In the genomic region with DNA sequence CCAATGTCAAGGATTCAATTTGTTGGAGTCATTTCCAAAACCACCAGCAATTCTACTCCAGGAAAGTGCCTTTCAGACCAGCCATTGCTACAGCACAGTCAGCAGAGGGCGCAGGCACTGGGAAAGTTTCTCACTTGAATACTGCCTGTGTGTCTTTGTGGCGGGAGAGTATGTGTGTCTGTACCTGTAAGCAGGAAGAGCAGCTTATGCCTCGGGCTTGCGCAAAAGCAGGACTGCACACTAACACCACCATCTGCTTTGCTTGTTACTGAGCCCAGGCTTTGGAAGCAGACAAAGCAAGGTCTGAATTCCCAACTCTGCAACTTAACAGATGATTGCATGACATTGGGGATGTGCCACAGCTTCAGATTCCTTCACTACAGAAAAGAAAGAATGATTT, we compare ENCODE assay signal across 1 cellular context.
TF ChIP-seq lines count a peak whose summit lies in the region.

No MANE protein-coding gene starts in this region.

TF ChIP-seq in K562, 482 proteins besides CTCF, POLR2A, EP300 and RAD21 (continued from another document and continues in another):
- peak; percentile 45; the same call in 1 of the 2 replicates for TF ChIP-seq CTBP1 (IDR thresholded peaks at IDR 0.05; ENCODE audit: borderline replicate concordance)
- TF ChIP-seq NRF1 (conservative IDR thresholded peaks at IDR 0.05 in 1 of 2, IDR thresholded peaks at IDR 0.05 in 1 of 2) = peak; percentile 67 to 75
- no peak for TF ChIP-seq RBBP5 (IDR thresholded peaks at IDR 0.05; ENCODE audit: borderline replicate concordance, insufficient read depth, low read length, poor library complexity, severe bottlenecking)
- no peak for TF ChIP-seq CBX2 (IDR thresholded peaks at IDR 0.05; ENCODE audit: insufficient read depth, low read length, poor library complexity, severe bottlenecking)
- no peak for TF ChIP-seq ZNF561 (CRISPR knock-in tag; conservative IDR thresholded peaks at IDR 0.05)
- TF ChIP-seq CAMTA2 (CRISPR knock-in tag; conservative IDR thresholded peaks at IDR 0.05) = no peak
- 0 out of 2 replicates have a peak, but pooled peaks have one; percentile 21 for TF ChIP-seq TEAD4 (IDR thresholded peaks at IDR 0.05; ENCODE audit: low read length)
- TF ChIP-seq TEAD4 (CRISPR knock-in tag; IDR thresholded peaks at IDR 0.05; ENCODE audit: borderline replicate concordance) = no peak
- TF ChIP-seq DPF2 (IDR thresholded peaks at IDR 0.05) = no peak
- TF ChIP-seq MED1 (CRISPR knock-in tag; IDR thresholded peaks at IDR 0.05; ENCODE audit: borderline replicate concordance) = no peak
- TF ChIP-seq SNIP1 (IDR thresholded peaks at IDR 0.05; ENCODE audit: low read depth) = no peak
- TF ChIP-seq, protein P1, sequence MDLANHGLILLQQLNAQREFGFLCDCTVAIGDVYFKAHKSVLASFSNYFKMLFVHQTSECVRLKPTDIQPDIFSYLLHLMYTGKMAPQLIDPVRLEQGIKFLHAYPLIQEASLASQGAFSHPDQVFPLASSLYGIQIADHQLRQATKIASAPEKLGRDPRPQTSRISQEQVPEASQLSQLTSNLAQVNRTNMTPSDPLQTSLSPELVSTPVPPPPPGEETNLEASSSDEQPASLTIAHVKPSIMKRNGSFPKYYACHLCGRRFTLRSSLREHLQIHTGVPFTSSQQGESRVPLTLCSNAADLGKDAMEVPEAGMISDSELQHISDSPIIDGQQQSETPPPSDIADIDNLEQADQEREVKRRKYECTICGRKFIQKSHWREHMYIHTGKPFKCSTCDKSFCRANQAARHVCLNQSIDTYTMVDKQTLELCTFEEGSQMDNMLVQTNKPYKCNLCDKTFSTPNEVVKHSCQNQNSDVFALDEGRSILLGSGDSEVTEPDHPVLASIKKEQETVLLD (IDR thresholded peaks at IDR 0.05) = no peak
- TF ChIP-seq, protein P2, sequence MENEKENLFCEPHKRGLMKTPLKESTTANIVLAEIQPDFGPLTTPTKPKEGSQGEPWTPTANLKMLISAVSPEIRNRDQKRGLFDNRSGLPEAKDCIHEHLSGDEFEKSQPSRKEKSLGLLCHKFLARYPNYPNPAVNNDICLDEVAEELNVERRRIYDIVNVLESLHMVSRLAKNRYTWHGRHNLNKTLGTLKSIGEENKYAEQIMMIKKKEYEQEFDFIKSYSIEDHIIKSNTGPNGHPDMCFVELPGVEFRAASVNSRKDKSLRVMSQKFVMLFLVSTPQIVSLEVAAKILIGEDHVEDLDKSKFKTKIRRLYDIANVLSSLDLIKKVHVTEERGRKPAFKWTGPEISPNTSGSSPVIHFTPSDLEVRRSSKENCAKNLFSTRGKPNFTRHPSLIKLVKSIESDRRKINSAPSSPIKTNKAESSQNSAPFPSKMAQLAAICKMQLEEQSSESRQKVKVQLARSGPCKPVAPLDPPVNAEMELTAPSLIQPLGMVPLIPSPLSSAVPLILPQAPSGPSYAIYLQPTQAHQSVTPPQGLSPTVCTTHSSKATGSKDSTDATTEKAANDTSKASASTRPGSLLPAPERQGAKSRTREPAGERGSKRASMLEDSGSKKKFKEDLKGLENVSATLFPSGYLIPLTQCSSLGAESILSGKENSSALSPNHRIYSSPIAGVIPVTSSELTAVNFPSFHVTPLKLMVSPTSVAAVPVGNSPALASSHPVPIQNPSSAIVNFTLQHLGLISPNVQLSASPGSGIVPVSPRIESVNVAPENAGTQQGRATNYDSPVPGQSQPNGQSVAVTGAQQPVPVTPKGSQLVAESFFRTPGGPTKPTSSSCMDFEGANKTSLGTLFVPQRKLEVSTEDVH (IDR thresholded peaks at IDR 0.05; ENCODE audit: low read depth, partially characterized antibody) = peak; percentile 55
- TF ChIP-seq, protein P3, sequence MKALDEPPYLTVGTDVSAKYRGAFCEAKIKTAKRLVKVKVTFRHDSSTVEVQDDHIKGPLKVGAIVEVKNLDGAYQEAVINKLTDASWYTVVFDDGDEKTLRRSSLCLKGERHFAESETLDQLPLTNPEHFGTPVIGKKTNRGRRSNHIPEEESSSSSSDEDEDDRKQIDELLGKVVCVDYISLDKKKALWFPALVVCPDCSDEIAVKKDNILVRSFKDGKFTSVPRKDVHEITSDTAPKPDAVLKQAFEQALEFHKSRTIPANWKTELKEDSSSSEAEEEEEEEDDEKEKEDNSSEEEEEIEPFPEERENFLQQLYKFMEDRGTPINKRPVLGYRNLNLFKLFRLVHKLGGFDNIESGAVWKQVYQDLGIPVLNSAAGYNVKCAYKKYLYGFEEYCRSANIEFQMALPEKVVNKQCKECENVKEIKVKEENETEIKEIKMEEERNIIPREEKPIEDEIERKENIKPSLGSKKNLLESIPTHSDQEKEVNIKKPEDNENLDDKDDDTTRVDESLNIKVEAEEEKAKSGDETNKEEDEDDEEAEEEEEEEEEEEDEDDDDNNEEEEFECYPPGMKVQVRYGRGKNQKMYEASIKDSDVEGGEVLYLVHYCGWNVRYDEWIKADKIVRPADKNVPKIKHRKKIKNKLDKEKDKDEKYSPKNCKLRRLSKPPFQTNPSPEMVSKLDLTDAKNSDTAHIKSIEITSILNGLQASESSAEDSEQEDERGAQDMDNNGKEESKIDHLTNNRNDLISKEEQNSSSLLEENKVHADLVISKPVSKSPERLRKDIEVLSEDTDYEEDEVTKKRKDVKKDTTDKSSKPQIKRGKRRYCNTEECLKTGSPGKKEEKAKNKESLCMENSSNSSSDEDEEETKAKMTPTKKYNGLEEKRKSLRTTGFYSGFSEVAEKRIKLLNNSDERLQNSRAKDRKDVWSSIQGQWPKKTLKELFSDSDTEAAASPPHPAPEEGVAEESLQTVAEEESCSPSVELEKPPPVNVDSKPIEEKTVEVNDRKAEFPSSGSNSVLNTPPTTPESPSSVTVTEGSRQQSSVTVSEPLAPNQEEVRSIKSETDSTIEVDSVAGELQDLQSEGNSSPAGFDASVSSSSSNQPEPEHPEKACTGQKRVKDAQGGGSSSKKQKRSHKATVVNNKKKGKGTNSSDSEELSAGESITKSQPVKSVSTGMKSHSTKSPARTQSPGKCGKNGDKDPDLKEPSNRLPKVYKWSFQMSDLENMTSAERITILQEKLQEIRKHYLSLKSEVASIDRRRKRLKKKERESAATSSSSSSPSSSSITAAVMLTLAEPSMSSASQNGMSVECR (CRISPR knock-in tag; IDR thresholded peaks at IDR 0.05) = no peak
- TF ChIP-seq ZFP30 (CRISPR knock-in tag; IDR thresholded peaks at IDR 0.05; ENCODE audit: borderline replicate concordance) = no peak
- TF ChIP-seq NELFE (IDR thresholded peaks at IDR 0.05; ENCODE audit: insufficient read depth, insufficient read length) = no peak
- TF ChIP-seq TFAM (CRISPR knock-in tag; conservative IDR thresholded peaks at IDR 0.05) = no peak
- peak; percentile 52 for TF ChIP-seq CEBPB (tag; IDR thresholded peaks at IDR 0.05)
- peak; percentile 53; the same call in 1 of the 2 replicates for TF ChIP-seq STAG1 (CRISPR knock-in tag; IDR thresholded peaks at IDR 0.05; ENCODE audit: borderline replicate concordance)
- TF ChIP-seq HNRNPH1 (optimal IDR thresholded peaks at IDR 0.05; ENCODE audit: low read depth, low read length) = no peak
- no peak for TF ChIP-seq POLR3G (IDR thresholded peaks at IDR 0.05; ENCODE audit: extremely low read depth, insufficient read length, insufficient replicate concordance)
- TF ChIP-seq, protein P4, sequence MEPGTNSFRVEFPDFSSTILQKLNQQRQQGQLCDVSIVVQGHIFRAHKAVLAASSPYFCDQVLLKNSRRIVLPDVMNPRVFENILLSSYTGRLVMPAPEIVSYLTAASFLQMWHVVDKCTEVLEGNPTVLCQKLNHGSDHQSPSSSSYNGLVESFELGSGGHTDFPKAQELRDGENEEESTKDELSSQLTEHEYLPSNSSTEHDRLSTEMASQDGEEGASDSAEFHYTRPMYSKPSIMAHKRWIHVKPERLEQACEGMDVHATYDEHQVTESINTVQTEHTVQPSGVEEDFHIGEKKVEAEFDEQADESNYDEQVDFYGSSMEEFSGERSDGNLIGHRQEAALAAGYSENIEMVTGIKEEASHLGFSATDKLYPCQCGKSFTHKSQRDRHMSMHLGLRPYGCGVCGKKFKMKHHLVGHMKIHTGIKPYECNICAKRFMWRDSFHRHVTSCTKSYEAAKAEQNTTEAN (CRISPR knock-in tag; IDR thresholded peaks at IDR 0.05) = no peak
- no peak for TF ChIP-seq ARID2 (IDR thresholded peaks at IDR 0.05)
- TF ChIP-seq MYC (IDR thresholded peaks at IDR 0.05; ENCODE audit: low read depth, low read length) = 0 out of 2 replicates have a peak, but pooled peaks have one; percentile 23
- no peak for TF ChIP-seq MYC (CRISPR knock-in tag; IDR thresholded peaks at IDR 0.05; ENCODE audit: borderline replicate concordance, low read depth)
- TF ChIP-seq LARP7 (IDR thresholded peaks at IDR 0.05) = no peak
- TF ChIP-seq RB1 (IDR thresholded peaks at IDR 0.05; ENCODE audit: low read depth) = peak; percentile 89
- TF ChIP-seq PCBP1 (IDR thresholded peaks at IDR 0.05; ENCODE audit: low read depth, low read length, poor library complexity, severe bottlenecking) = no peak
- TF ChIP-seq SMAD1 (IDR thresholded peaks at IDR 0.05; ENCODE audit: low read depth, low read length, partially characterized antibody) = no peak
- peak in 1 of 2 experiments; percentile 43; a peak in 1 of 4 replicates for TF ChIP-seq MAZ (CRISPR knock-in tag; conservative IDR thresholded peaks at IDR 0.05 in 1 of 2, IDR thresholded peaks at IDR 0.05 in 1 of 2)
- no peak for TF ChIP-seq TGIF2 (CRISPR knock-in tag; IDR thresholded peaks at IDR 0.05)
- TF ChIP-seq, protein P5, sequence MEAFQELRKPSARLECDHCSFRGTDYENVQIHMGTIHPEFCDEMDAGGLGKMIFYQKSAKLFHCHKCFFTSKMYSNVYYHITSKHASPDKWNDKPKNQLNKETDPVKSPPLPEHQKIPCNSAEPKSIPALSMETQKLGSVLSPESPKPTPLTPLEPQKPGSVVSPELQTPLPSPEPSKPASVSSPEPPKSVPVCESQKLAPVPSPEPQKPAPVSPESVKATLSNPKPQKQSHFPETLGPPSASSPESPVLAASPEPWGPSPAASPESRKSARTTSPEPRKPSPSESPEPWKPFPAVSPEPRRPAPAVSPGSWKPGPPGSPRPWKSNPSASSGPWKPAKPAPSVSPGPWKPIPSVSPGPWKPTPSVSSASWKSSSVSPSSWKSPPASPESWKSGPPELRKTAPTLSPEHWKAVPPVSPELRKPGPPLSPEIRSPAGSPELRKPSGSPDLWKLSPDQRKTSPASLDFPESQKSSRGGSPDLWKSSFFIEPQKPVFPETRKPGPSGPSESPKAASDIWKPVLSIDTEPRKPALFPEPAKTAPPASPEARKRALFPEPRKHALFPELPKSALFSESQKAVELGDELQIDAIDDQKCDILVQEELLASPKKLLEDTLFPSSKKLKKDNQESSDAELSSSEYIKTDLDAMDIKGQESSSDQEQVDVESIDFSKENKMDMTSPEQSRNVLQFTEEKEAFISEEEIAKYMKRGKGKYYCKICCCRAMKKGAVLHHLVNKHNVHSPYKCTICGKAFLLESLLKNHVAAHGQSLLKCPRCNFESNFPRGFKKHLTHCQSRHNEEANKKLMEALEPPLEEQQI (IDR thresholded peaks at IDR 0.05) = no peak
- TF ChIP-seq, protein P6, sequence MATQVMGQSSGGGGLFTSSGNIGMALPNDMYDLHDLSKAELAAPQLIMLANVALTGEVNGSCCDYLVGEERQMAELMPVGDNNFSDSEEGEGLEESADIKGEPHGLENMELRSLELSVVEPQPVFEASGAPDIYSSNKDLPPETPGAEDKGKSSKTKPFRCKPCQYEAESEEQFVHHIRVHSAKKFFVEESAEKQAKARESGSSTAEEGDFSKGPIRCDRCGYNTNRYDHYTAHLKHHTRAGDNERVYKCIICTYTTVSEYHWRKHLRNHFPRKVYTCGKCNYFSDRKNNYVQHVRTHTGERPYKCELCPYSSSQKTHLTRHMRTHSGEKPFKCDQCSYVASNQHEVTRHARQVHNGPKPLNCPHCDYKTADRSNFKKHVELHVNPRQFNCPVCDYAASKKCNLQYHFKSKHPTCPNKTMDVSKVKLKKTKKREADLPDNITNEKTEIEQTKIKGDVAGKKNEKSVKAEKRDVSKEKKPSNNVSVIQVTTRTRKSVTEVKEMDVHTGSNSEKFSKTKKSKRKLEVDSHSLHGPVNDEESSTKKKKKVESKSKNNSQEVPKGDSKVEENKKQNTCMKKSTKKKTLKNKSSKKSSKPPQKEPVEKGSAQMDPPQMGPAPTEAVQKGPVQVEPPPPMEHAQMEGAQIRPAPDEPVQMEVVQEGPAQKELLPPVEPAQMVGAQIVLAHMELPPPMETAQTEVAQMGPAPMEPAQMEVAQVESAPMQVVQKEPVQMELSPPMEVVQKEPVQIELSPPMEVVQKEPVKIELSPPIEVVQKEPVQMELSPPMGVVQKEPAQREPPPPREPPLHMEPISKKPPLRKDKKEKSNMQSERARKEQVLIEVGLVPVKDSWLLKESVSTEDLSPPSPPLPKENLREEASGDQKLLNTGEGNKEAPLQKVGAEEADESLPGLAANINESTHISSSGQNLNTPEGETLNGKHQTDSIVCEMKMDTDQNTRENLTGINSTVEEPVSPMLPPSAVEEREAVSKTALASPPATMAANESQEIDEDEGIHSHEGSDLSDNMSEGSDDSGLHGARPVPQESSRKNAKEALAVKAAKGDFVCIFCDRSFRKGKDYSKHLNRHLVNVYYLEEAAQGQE (CRISPR knock-in tag; IDR thresholded peaks at IDR 0.05; ENCODE audit: low read depth) = no peak
- no peak for TF ChIP-seq GABPA (tag; conservative IDR thresholded peaks at IDR 0.05; ENCODE audit: low read depth)
- TF ChIP-seq ZKSCAN1 (IDR thresholded peaks at IDR 0.05; ENCODE audit: low read depth, low read length) = no peak
- TF ChIP-seq, protein P7, sequence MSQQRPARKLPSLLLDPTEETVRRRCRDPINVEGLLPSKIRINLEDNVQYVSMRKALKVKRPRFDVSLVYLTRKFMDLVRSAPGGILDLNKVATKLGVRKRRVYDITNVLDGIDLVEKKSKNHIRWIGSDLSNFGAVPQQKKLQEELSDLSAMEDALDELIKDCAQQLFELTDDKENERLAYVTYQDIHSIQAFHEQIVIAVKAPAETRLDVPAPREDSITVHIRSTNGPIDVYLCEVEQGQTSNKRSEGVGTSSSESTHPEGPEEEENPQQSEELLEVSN (IDR thresholded peaks at IDR 0.05; ENCODE audit: borderline replicate concordance in 1 of 2, extremely low read depth in 1 of 2, insufficient read depth in 1 of 2, insufficient read length in 1 of 2, low read depth in 1 of 2, low read length in 1 of 2, poor library complexity in 1 of 2, severe bottlenecking in 1 of 2) = peak in 1 of 2 experiments; percentile 12
- no peak for TF ChIP-seq KLF16 (IDR thresholded peaks at IDR 0.05)
- TF ChIP-seq XRCC5 (IDR thresholded peaks at IDR 0.05; ENCODE audit: low read depth, low read length) = peak; percentile 84; the same call in 1 of the 2 replicates
- TF ChIP-seq ETV1 (tag; conservative IDR thresholded peaks at IDR 0.05; ENCODE audit: low read depth) = 0 out of 2 replicates have a peak, but pooled peaks have one; percentile 8
- no peak for TF ChIP-seq NR1H2 (CRISPR knock-in tag; IDR thresholded peaks at IDR 0.05)
- TF ChIP-seq ZSCAN32 (CRISPR knock-in tag; IDR thresholded peaks at IDR 0.05) = no peak
- no peak for TF ChIP-seq STAT5B (CRISPR knock-in tag; IDR thresholded peaks at IDR 0.05)
- no peak for TF ChIP-seq CCAR2 (IDR thresholded peaks at IDR 0.05; ENCODE audit: low read depth, low read length)
- no peak for TF ChIP-seq GTF2A2 (tag; IDR thresholded peaks at IDR 0.05)
- TF ChIP-seq, protein P8, sequence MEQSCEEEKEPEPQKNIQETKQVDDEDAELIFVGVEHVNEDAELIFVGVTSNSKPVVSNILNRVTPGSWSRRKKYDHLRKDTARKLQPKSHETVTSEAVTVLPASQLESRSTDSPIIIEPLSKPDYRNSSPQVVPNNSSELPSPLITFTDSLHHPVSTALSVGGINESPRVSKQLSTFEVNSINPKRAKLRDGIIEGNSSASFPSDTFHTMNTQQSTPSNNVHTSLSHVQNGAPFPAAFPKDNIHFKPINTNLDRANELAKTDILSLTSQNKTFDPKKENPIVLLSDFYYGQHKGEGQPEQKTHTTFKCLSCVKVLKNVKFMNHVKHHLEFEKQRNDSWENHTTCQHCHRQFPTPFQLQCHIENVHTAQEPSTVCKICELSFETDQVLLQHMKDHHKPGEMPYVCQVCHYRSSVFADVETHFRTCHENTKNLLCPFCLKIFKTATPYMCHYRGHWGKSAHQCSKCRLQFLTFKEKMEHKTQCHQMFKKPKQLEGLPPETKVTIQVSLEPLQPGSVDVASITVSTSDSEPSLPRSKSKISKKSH (CRISPR knock-in tag; IDR thresholded peaks at IDR 0.05) = no peak
